ENCODE assay signal across 15 cellular contexts in genomic region chr5:10461904-10462542, GRCh38. TPM values are rescaled to one million over a fixed set of nuclear protein-coding genes. Genes with fewer than 3 reads are reported as not detected.
"Had no signal": no experiment of that assay in that cellular context is flagged by ENCODE, and none has a peak within 500 bp of the region (broad histone marks: within the 10 kb centered on the region; RNA-seq: fewer than 3 reads in every experiment).

No MANE protein-coding gene starts in this region.

- H3K9me3 Mint-ChIP-seq: activated T-helper 1 cell treated with anti-CD3 and anti-CD28 coated beads, Interleukin-12 subunit alpha, Interleukin-12 subunit beta, Interleukin-2, Interleukin-4 antibody, amounts not matched to agents 30 ng/mL and 10 ng/mL and 1 ng/mL, durations not matched to agents 14 hours and 24 hours and 36 hours; mesothelial cell of epicardium; nephron progenitor cell; stimulated activated memory B cell treated with anti-CD40 and anti-IgM and Interleukin-4, amounts not matched to agents 10 μg/mL and 1 μg/mL and 100 μg/mL, for 72 hours had no signal

- H3K27ac Mint-ChIP-seq: activated T-helper 1 cell treated with anti-CD3 and anti-CD28 coated beads, Interleukin-12 subunit alpha, Interleukin-12 subunit beta, Interleukin-2, Interleukin-4 antibody, amounts not matched to agents 30 ng/mL and 10 ng/mL and 1 ng/mL, durations not matched to agents 14 hours and 24 hours and 36 hours; mesothelial cell of epicardium; stimulated activated memory B cell treated with anti-CD40 and anti-IgM and Interleukin-4, amounts not matched to agents 10 μg/mL and 1 μg/mL and 100 μg/mL, for 72 hours had no signal

- H3K4me3 ChIP-seq: ascending aorta, hepatocyte, psoas muscle had no signal

- H3K36me3 Mint-ChIP-seq: mesothelial cell of epicardium; stimulated activated memory B cell treated with anti-CD40 and anti-IgM and Interleukin-4, amounts not matched to agents 10 μg/mL and 1 μg/mL and 100 μg/mL, for 72 hours had no signal

- H3K9me3 ChIP-seq: ascending aorta, psoas muscle had no signal

- H3K4me3 Mint-ChIP-seq: activated T-helper 1 cell treated with anti-CD3 and anti-CD28 coated beads, Interleukin-12 subunit alpha, Interleukin-12 subunit beta, Interleukin-2, Interleukin-4 antibody, amounts not matched to agents 30 ng/mL and 10 ng/mL and 1 ng/mL, durations not matched to agents 14 hours and 24 hours and 36 hours; mesothelial cell of epicardium; nephron progenitor cell; stimulated activated memory B cell treated with anti-CD40 and anti-IgM and Interleukin-4, amounts not matched to agents 10 μg/mL and 1 μg/mL and 100 μg/mL, for 72 hours had no signal

- DNase-seq: activated CD4-positive, CD25-positive, alpha-beta regulatory T cell treated with anti-CD3 and anti-CD28 coated beads, Interleukin-2, amount 50 U/mL, for 72 hours; dermis blood vessel endothelial cell; nephron progenitor cell; psoas muscle; stimulated activated CD4-positive, alpha-beta T cell treated with anti-CD3 and anti-CD28 coated beads, Interleukin-2, amount 100 ng/mL, for 24 hours; T-helper 1 cell; T1000 had no signal

- H3K27ac ChIP-seq: ascending aorta, hepatocyte, psoas muscle had no signal

- ATAC-seq: psoas muscle; sciatic nerve; stimulated activated memory B cell treated with anti-CD40 and anti-IgM and Interleukin-4, amounts not matched to agents 10 μg/mL and 1 μg/mL and 100 μg/mL, for 72 hours had no signal

- H3K79me2 ChIP-seq: hepatocyte had no signal

- H3K4me2 ChIP-seq: hepatocyte had no signal

- H3K27me3 ChIP-seq: ascending aorta, hepatocyte had no signal

- H3K36me3 ChIP-seq: ascending aorta had no signal

- H2AFZ ChIP-seq: hepatocyte had no signal

RNA-seq across cellular contexts. Expression of gene ROPN1L, which starts 20.3 kb away (rescaled TPM):
- total RNA-seq: ascending aorta, bronchial epithelial cell, ureter had no signal
- polyA plus RNA-seq: hepatocyte had no signal
